ENCODE assay signal across 29 cellular contexts in genomic region chr11:118143661-118144185, GRCh38. TPM values are rescaled to one million over a fixed set of nuclear protein-coding genes. Genes with fewer than 3 reads are reported as not detected.
"Had no signal": no experiment of that assay in that cellular context is flagged by ENCODE, and none has a peak within 500 bp of the region (broad histone marks: within the 10 kb centered on the region; RNA-seq: fewer than 3 reads in every experiment).

No MANE protein-coding gene starts in this region.

- H3K36me3 Mint-ChIP-seq: activated naive CD4-positive, alpha-beta T cell treated with anti-CD3 and anti-CD28 coated beads, Interleukin-2, amount 50 U/mL, for 24 hours had no signal

- ATAC-seq: activated CD8-positive, alpha-beta T cell treated with anti-CD3 and anti-CD28 coated beads, Interleukin-2, amount 10 ng/mL, durations not matched to agents 7 days and 5 days; Panc1; SK-N-SH treated with all-trans-retinoic acid at 6 μM for 48 hours had no signal

- H3K27ac Mint-ChIP-seq: activated CD8-positive, alpha-beta T cell treated with anti-CD3 and anti-CD28 coated beads, Interleukin-2, amount 10 ng/mL, durations not matched to agents 7 days and 5 days; activated naive CD4-positive, alpha-beta T cell treated with anti-CD3 and anti-CD28 coated beads, Interleukin-2, amount 50 U/mL, for 24 hours had no signal

- DNase-seq: activated CD4-positive, alpha-beta T cell treated with anti-CD3 and anti-CD28 coated beads for 48 hours; activated CD4-positive, alpha-beta T cell treated with anti-CD3 and anti-CD28 coated beads, Interleukin-2, amount 50 U/mL, for 4 hours; activated CD4-positive, CD25-positive, alpha-beta regulatory T cell treated with anti-CD3 and anti-CD28 coated beads, Interleukin-2, amount 50 U/mL, for 72 hours; activated CD8-positive, alpha-beta memory T cell treated with anti-CD3 and anti-CD28 coated beads, Interleukin-2, amount 50 U/mL, for 48 hours; activated CD8-positive, alpha-beta T cell treated with anti-CD3 and anti-CD28 coated beads, Interleukin-2, amount 10 ng/mL, durations not matched to agents 7 days and 5 days; activated effector memory CD4-positive, alpha-beta T cell treated with Interleukin-2 at 50 U/mL for 16 hours; activated naive CD4-positive, alpha-beta T cell; activated T-cell treated with anti-CD3 and anti-CD28 coated beads, Interleukin-2, amount 50 U/mL, for 1 hour; MG63; NCI-H1092 treated with DMSO at 0.1 percent for 48 hours; NCI-H1417 treated with DMSO at 0.1 percent for 48 hours; NCI-H1694; NCI-H2029; NCI-H2107; NCI-H2171 treated with DMSO at 0.1 percent for 48 hours; NCI-H226; NCI-H526; NCI-H774; SHP77; SW 1271 had no signal

- H3K4me3 Mint-ChIP-seq: activated CD8-positive, alpha-beta T cell treated with anti-CD3 and anti-CD28 coated beads, Interleukin-2, amount 10 ng/mL, durations not matched to agents 7 days and 5 days; activated naive CD4-positive, alpha-beta T cell treated with anti-CD3 and anti-CD28 coated beads, Interleukin-2, amount 50 U/mL, for 24 hours; activated T-helper 1 cell treated with anti-CD3 and anti-CD28 coated beads, Interleukin-12 subunit alpha, Interleukin-12 subunit beta, Interleukin-2, Interleukin-4 antibody, amounts not matched to agents 30 ng/mL and 10 ng/mL and 1 ng/mL, durations not matched to agents 14 hours and 24 hours and 36 hours had no signal

- H3K9me3 Mint-ChIP-seq: activated naive CD4-positive, alpha-beta T cell treated with anti-CD3 and anti-CD28 coated beads, Interleukin-2, amount 50 U/mL, for 24 hours; activated T-helper 1 cell treated with anti-CD3 and anti-CD28 coated beads, Interleukin-12 subunit alpha, Interleukin-12 subunit beta, Interleukin-2, Interleukin-4 antibody, amounts not matched to agents 30 ng/mL and 10 ng/mL and 1 ng/mL, durations not matched to agents 14 hours and 24 hours and 36 hours had no signal

RNA-seq across cellular contexts. Expression of gene SCN4B, which starts 8.9 kb away (rescaled TPM):
- total RNA-seq: NCI-H460, OCI-LY7, SJSA1 had no signal

RNA-seq across cellular contexts. Expression of gene SCN2B, which starts 32.7 kb away (rescaled TPM):
- total RNA-seq: activated CD8-positive, alpha-beta T cell treated with anti-CD3 and anti-CD28 coated beads, Interleukin-2, amount 10 ng/mL, durations not matched to agents 7 days and 5 days; activated T-helper 1 cell treated with anti-CD3 and anti-CD28 coated beads, Interleukin-12 subunit alpha, Interleukin-12 subunit beta, Interleukin-2, Interleukin-4 antibody, amounts not matched to agents 30 ng/mL and 10 ng/mL and 1 ng/mL, durations not matched to agents 14 hours and 24 hours and 36 hours; NCI-H460; SJSA1; T-helper 1 cell treated with Interleukin-12 subunit alpha and Interleukin-12 subunit beta and Interleukin-4 antibody, amounts not matched to agents 30 ng/mL and 1 ng/mL, for 36 hours had no signal

RNA-seq across cellular contexts. Expression of gene SMIM35, which starts 57.0 kb away (rescaled TPM):
- total RNA-seq: breast epithelium, NCI-H460, SJSA1 had no signal
